Comparison of ENCODE assay signal across 9 cellular contexts in the genomic region with DNA sequence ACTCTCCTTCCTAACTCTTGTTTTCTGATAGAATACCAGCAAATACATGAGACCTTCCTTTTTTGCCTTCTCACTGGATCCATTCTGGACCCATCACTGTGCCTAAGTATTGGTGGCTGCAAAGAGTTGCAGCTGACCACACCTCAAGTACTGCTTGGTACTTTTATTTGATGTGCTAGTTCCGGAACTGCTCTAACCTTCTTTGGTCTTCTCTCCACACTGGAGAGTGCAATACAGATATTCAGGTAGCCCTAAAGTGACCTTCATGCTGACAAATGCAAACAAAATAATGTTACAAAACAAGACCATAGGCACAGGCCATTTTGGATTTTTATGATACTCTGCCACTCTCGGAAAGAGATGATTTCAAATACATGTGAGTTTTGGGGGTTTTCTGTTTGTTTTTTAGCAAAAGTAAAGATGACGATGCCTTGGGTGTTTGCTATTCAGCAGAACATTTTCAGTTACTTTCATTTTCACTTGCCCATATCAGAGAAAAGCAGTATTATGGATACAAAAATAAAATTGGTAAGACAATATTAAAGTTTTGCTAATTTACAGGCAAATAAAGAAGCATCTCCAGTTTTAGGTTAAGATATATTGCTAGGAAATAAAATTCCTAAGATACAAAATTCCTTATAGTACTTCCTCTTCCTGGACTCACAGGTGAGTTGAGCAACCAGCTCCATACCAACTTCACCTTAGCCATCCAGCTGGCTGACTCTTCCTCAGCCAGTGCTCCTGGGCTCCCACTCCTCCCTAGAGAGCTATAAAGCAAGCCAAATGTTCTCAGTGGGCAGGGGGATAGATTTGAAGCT. TPM values are rescaled to one million over a fixed set of nuclear protein-coding genes. Genes with fewer than 3 reads are reported as not detected.
DNase-seq lines count a peak whose midpoint lies in the region; ATAC-seq and TF ChIP-seq lines count a peak whose summit lies in the region.
"Had no signal": no experiment of that assay in that cellular context is flagged by ENCODE, and none has a peak within 500 bp of the region (broad histone marks: within the 10 kb centered on the region; RNA-seq: fewer than 3 reads in every experiment).

No MANE protein-coding gene starts in this region.

- TF ChIP-seq POLR2A in heart left ventricle (IDR thresholded peaks at IDR 0.05) = no peak
- no peak for TF ChIP-seq POLR2A in upper lobe of left lung (IDR thresholded peaks at IDR 0.05)

- H3K4me3 ChIP-seq in heart left ventricle (peak overlapping the region in 10 of 12 donors; percentile 20 to 50 (median 35)), ascending aorta (peak overlapping the region; percentile 8 to 17), upper lobe of left lung (peak overlapping the region in 3 of 4 donors; percentile 21 to 41 (median 41))

- intact Hi-C loops in heart left ventricle (cut with DNase I) (no loop called here), Right ventricle myocardium superior (cut with DNase I) (no loop called here), ascending aorta (cut with DNase I) (no loop called here)

- H3K27me3 ChIP-seq in heart left ventricle (no peaks in the 10 kb centered on the region), ascending aorta (no peaks in the 10 kb centered on the region), upper lobe of left lung (no peaks in the 10 kb centered on the region)

- ATAC-seq in heart left ventricle (peak in 1 of 4 donors; percentile 29), Right ventricle myocardium superior (ENCODE audit: poor library complexity) (no peak), upper lobe of left lung (ENCODE audit: low FRiP score in 2 of 2) (peak in 1 of 2 donors; percentile 30), HG02610 (IDR thresholded peaks at IDR 0.05; ENCODE audit: unreplicated experiment) (no peak)

- H3K4me1 ChIP-seq in heart left ventricle (peaks cover 0 to 55% (median 32%) of the 10 kb centered on the region in 12 donors), ascending aorta (no peaks in the 10 kb centered on the region), upper lobe of left lung (peaks cover 5 to 18% (median 11%) of the 10 kb centered on the region in 4 donors)

- TF ChIP-seq CTCF in heart left ventricle (IDR thresholded peaks at IDR 0.05) (no peak), ascending aorta (IDR thresholded peaks at IDR 0.05) (no peak), upper lobe of left lung (IDR thresholded peaks at IDR 0.05) (no peak)

- H3K27ac ChIP-seq in heart left ventricle = peak overlapping the region in 4 of 12 donors; percentile 2 to 26 (median 14)
- H3K27ac ChIP-seq in ascending aorta = no peak overlapping the region
- peak overlapping the region; percentile 45 to 67 (median 58) for H3K27ac ChIP-seq in upper lobe of left lung

- H3K36me3 ChIP-seq in heart left ventricle (no peaks in the 10 kb centered on the region), ascending aorta (no peaks in the 10 kb centered on the region), upper lobe of left lung (no peaks in the 10 kb centered on the region)

- WGBS in heart left ventricle, 4 donors = 57 to 78% (median 65%) methylated on average over 3 of the region's 3 CpGs
- WGBS in upper lobe of left lung, 2 donors = 47 to 48% methylated on average over 3 of the region's 3 CpGs

- TF ChIP-seq EP300 in upper lobe of left lung (IDR thresholded peaks at IDR 0.05) = no peak

- H3K9me3 ChIP-seq in heart left ventricle (no peaks in the 10 kb centered on the region), ascending aorta (no peaks in the 10 kb centered on the region), upper lobe of left lung (no peaks in the 10 kb centered on the region)

- DNase-seq in heart left ventricle = no peak
- DNase-seq in Right ventricle myocardium superior = no peak
- no peak for DNase-seq in ascending aorta (ENCODE audit: low spot score in 2 of 2)
- peak; percentile 12 to 31 for DNase-seq in lung microvascular endothelial cell (ENCODE audit: low read depth in 2 of 2)
- DNase-seq in upper lobe of left lung = no peak
- DNase-seq in stimulated activated CD4-positive, alpha-beta T cell treated with anti-CD3 and anti-CD28 coated beads, Interleukin-1b, Interleukin-23, amount 100 ng/mL, for 48 hours = no peak
- DNase-seq in central memory CD4-positive, alpha-beta T cell = no peak
- DNase-seq: Karpas-422 had no signal

RNA-seq across cellular contexts. Expression of gene PTPRK, which starts 42.0 kb away (rescaled TPM):
- total RNA-seq in heart left ventricle = 10 to 100 TPM; 27.8 to 50.8 (median 40.0) TPM
- 10 to 100 TPM in 1 of 2 donors, 1 to 10 TPM in 1; 5.4 to 16.4 TPM for polyA plus RNA-seq in heart left ventricle
- 27.9 TPM for total RNA-seq in Right ventricle myocardium superior
- total RNA-seq in ascending aorta = 73.1 TPM
- 68.0 and 78.6 TPM in 2 replicates for total RNA-seq in lung microvascular endothelial cell
- 10 to 100 TPM; 42.7 to 97.4 (median 65.2) TPM for total RNA-seq in upper lobe of left lung

Comparison
In these comparisons a context has a peak if more than half of its experiments do, and no peak if none do; other contexts are left out.
1. DNase-seq: peak in lung microvascular endothelial cell (2 of 2); none in heart left ventricle (0 of 5), Right ventricle myocardium superior (single experiment), ascending aorta (0 of 2), upper lobe of left lung (0 of 2), stimulated activated CD4-positive, alpha-beta T cell treated with anti-CD3 and anti-CD28 coated beads, Interleukin-1b, Interleukin-23, amount 100 ng/mL, for 48 hours (single experiment) and central memory CD4-positive, alpha-beta T cell (single experiment).
2. H3K27ac ChIP-seq: peak in upper lobe of left lung (4 of 4); none in ascending aorta (0 of 2).
3. Peak in every context shown above with its lines, with median percentiles within 50 percentile points of each other: H3K4me3 ChIP-seq.